11 cellular contexts compared by ENCODE assay signal in the genomic region with DNA sequence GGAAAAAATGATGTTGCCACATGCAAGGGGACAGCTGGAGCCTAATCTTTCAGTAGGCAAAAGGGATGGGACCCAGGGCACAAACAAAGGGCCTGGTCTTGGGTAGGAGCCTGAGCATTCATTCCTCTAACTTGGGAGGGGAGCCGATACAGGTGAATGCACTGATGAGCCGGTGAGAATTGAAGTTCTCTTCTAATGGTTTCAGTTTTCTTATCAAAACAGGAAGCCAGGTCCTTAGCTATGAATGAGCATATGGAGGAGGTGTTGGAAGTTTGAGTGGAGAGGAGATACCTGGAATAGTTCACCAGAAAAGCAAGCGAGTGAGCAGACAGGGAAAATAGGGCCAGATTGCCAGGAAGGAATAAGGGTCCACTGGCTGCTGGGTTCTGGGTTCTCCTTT. TPM values are rescaled to one million over a fixed set of nuclear protein-coding genes. Genes with fewer than 3 reads are reported as not detected.
DNase-seq lines count a peak whose midpoint lies in the region; ATAC-seq and TF ChIP-seq lines count a peak whose summit lies in the region.
"Had no signal": no experiment of that assay in that cellular context is flagged by ENCODE, and none has a peak within 500 bp of the region (broad histone marks: within the 10 kb centered on the region; RNA-seq: fewer than 3 reads in every experiment).

No MANE protein-coding gene starts in this region.

- no peaks in the 10 kb centered on the region for H3K36me3 ChIP-seq in CD4-positive, alpha-beta memory T cell (ENCODE audit: insufficient read depth, low read length)
- no peaks in the 10 kb centered on the region for H3K36me3 ChIP-seq in WERI-Rb-1

- H3K36me3 Mint-ChIP-seq in CD4-positive, alpha-beta memory T cell: peaks cover 17 to 27% of the 10 kb centered on the region in 2 donors
- peaks cover 27% of the 10 kb centered on the region for H3K36me3 Mint-ChIP-seq in activated CD8-positive, alpha-beta T cell treated with anti-CD3 and anti-CD28 coated beads for 36 hours (ENCODE audit: low read depth)
- H3K36me3 Mint-ChIP-seq: CD14-positive monocyte had no signal

- peak overlapping the region; percentile 86 to 97 (median 96) for H3K27ac Mint-ChIP-seq in CD4-positive, alpha-beta memory T cell
- H3K27ac Mint-ChIP-seq in activated CD8-positive, alpha-beta T cell treated with anti-CD3 and anti-CD28 coated beads for 36 hours: peak overlapping the region; percentile 79
- H3K27ac Mint-ChIP-seq: CD14-positive monocyte, endodermal cell had no signal

- H3K4me1 ChIP-seq in CD4-positive, alpha-beta memory T cell (ENCODE audit: insufficient read depth, low read length): peaks cover 62% of the 10 kb centered on the region

- peak overlapping the region; percentile 56 for H3K27ac ChIP-seq in CD4-positive, alpha-beta memory T cell (ENCODE audit: low read depth, low read length)
- no peak overlapping the region for H3K27ac ChIP-seq in WERI-Rb-1
- H3K27ac ChIP-seq: RWPE1 had no signal

- DNase-seq in CD4-positive, alpha-beta memory T cell: peak in 3 of 5 donors; percentile 26 to 33 (median 30)
- DNase-seq in activated CD8-positive, alpha-beta T cell treated with anti-CD3 and anti-CD28 coated beads for 36 hours: no peak
- no peak for DNase-seq in NCI-H2227 (lab: John Stamatoyannopoulos, UW; ENCODE audit: unreplicated experiment)
- no peak for DNase-seq in KG1 (lab: John Stamatoyannopoulos, UW)
- DNase-seq in WERI-Rb-1: no peak
- no peak for DNase-seq in amniotic stem cell (lab: John Stamatoyannopoulos, UW)
- DNase-seq: endodermal cell had no signal

- H3K9me3 Mint-ChIP-seq in CD4-positive, alpha-beta memory T cell: peaks cover 0 to 2% (median 0%) of the 10 kb centered on the region in 8 donors
- H3K9me3 Mint-ChIP-seq in activated CD8-positive, alpha-beta T cell treated with anti-CD3 and anti-CD28 coated beads for 36 hours: no peaks in the 10 kb centered on the region

- H3K4me3 ChIP-seq in CD4-positive, alpha-beta memory T cell (ENCODE audit: low read length in 2 of 2): peak overlapping the region in 1 of 2 donors; percentile 6
- H3K4me3 ChIP-seq in WERI-Rb-1 (ENCODE audit: low read depth, low read length): no peak overlapping the region

- CTCF ChIA-PET in CD4-positive, alpha-beta memory T cell (lab: Charles Lee; ENCODE audit: partially characterized antibody): interaction anchor here (1.5 to 2.1 kb wide), 3 partner anchors 9 to 56 kb away, joined by 3 to 7 read pairs (median 4); no protein-coding TSS in a partner anchor
- CTCF ChIA-PET in activated CD8-positive, alpha-beta T cell treated with anti-CD3 and anti-CD28 coated beads for 36 hours (lab: Charles Lee): interaction anchor here (1.5 kb wide), 1 partner anchor 11 kb away, joined by 3 read pairs; no protein-coding TSS in a partner anchor

- ATAC-seq in GM18909 (IDR thresholded peaks at IDR 0.05; ENCODE audit: poor library complexity, unreplicated experiment): peak; percentile 43
- ATAC-seq in HG02870 (IDR thresholded peaks at IDR 0.05; ENCODE audit: unreplicated experiment): peak; percentile 36
- ATAC-seq in activated CD8-positive, alpha-beta T cell treated with anti-CD3 and anti-CD28 coated beads for 36 hours: peak; percentile 9

- intact Hi-C loops in CD4-positive, alpha-beta memory T cell (cut with micrococcal nuclease): loop anchor here (1.0 kb wide), 1 partner anchor 8 kb away; no protein-coding TSS in a partner anchor
- intact Hi-C loops in activated CD8-positive, alpha-beta T cell treated with anti-CD3 and anti-CD28 coated beads for 36 hours (cut with micrococcal nuclease): no loop called here

- H3K4me1 Mint-ChIP-seq in CD4-positive, alpha-beta memory T cell: peaks cover 53 to 92% (median 73%) of the 10 kb centered on the region in 4 donors
- H3K4me1 Mint-ChIP-seq in activated CD8-positive, alpha-beta T cell treated with anti-CD3 and anti-CD28 coated beads for 36 hours (ENCODE audit: low read depth): peaks cover 57% of the 10 kb centered on the region

- H3K4me3 Mint-ChIP-seq in CD4-positive, alpha-beta memory T cell: peak overlapping the region; percentile 67 to 90 (median 84)
- H3K4me3 Mint-ChIP-seq in activated CD8-positive, alpha-beta T cell treated with anti-CD3 and anti-CD28 coated beads for 36 hours: peak overlapping the region; percentile 48
- H3K4me3 Mint-ChIP-seq: CD14-positive monocyte, endodermal cell had no signal

- H3K27me3 Mint-ChIP-seq in CD4-positive, alpha-beta memory T cell: no peaks in the 10 kb centered on the region
- no peaks in the 10 kb centered on the region for H3K27me3 Mint-ChIP-seq in activated CD8-positive, alpha-beta T cell treated with anti-CD3 and anti-CD28 coated beads for 36 hours

- TF ChIP-seq CTCF in activated CD8-positive, alpha-beta T cell treated with anti-CD3 and anti-CD28 coated beads for 36 hours (IDR thresholded peaks at IDR 0.05): no peak
- no peak for TF ChIP-seq CTCF in WERI-Rb-1 (IDR thresholded peaks at IDR 0.05; ENCODE audit: low read depth, low read length)

- no peaks in the 10 kb centered on the region for H3K27me3 ChIP-seq in CD4-positive, alpha-beta memory T cell (ENCODE audit: insufficient read depth, low read length)
- no peaks in the 10 kb centered on the region for H3K27me3 ChIP-seq in WERI-Rb-1 (ENCODE audit: insufficient read depth, low read depth, severe bottlenecking)

- H3K9me3 ChIP-seq in CD4-positive, alpha-beta memory T cell (ENCODE audit: control insufficient read depth in 1 of 2, low read length in 2 of 2): no peaks in the 10 kb centered on the region
- no peaks in the 10 kb centered on the region for H3K9me3 ChIP-seq in WERI-Rb-1 (ENCODE audit: severe bottlenecking)

- POLR2A ChIA-PET in CD4-positive, alpha-beta memory T cell (lab: Charles Lee; ENCODE audit: partially characterized antibody): interaction anchor here (0.6 to 3.9 kb wide), 9 partner anchors 9 to 111 kb away, joined by 3 to 33 read pairs (median 3); partner anchors contain the start of gene DPP4
- POLR2A ChIA-PET in activated CD8-positive, alpha-beta T cell treated with anti-CD3 and anti-CD28 coated beads for 36 hours (lab: Charles Lee): interaction anchor here (10.7 kb wide), 1 partner anchor 8 kb away, joined by 65 read pairs; the partner anchor contains the start of gene DPP4

RNA-seq across cellular contexts. Expression of gene DPP4, which starts 10.1 kb away (rescaled TPM):
- total RNA-seq in CD4-positive, alpha-beta memory T cell: 10 to 100 TPM; 38.5 to 40.2 TPM
- polyA plus RNA-seq in CD4-positive, alpha-beta memory T cell: 100 to 1,000 TPM; 105 to 124 TPM
- 10 to 100 TPM; 25.9 to 26.4 TPM for total RNA-seq in activated CD8-positive, alpha-beta T cell treated with anti-CD3 and anti-CD28 coated beads for 36 hours

Comparison
In these comparisons a context has a peak if more than half of its experiments do, and no peak if none do; other contexts are left out.
1. DNase-seq: peak in CD4-positive, alpha-beta memory T cell (3 of 5); none in activated CD8-positive, alpha-beta T cell treated with anti-CD3 and anti-CD28 coated beads for 36 hours (single experiment), NCI-H2227 (single experiment), KG1 (single experiment), WERI-Rb-1 (single experiment) and amniotic stem cell (single experiment).
2. Peak in every context shown above with its lines, with median percentiles within 50 percentile points of each other: ATAC-seq.